In the genomic region with DNA sequence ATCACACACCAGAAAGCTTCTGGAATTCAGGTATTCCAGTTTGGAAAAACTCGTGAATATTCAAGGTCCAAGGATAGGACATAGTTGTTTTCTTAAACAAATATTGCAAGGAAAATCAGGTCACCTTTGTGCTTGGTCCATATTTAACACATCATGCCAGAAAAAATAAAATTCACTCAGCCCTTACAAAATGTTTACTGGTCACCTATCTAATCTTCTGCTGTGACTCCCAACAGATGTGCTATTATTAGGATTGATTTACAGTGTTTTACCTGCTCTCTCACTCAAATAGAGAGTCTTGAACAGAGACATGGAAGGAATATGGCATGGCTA, we compare ENCODE assay signal across 37 cellular contexts. TPM values are rescaled to one million over a fixed set of nuclear protein-coding genes. Genes with fewer than 3 reads are reported as not detected.
"Had no signal": no experiment of that assay in that cellular context is flagged by ENCODE, and none has a peak within 500 bp of the region (broad histone marks: within the 10 kb centered on the region; RNA-seq: fewer than 3 reads in every experiment).

No MANE protein-coding gene starts in this region.

- ATAC-seq: activated CD8-positive, alpha-beta T cell treated with anti-CD3 and anti-CD28 coated beads for 36 hours; activated naive CD4-positive, alpha-beta T cell treated with anti-CD3 and anti-CD28 coated beads, Interleukin-2, amount 50 U/mL, for 72 hours; activated T-cell treated with anti-CD3 and anti-CD28 coated beads, Interleukin-2, amount 50 U/mL, for 4 hours; activated T-cell treated with anti-CD3 and anti-CD28 coated beads, Interleukin-2, amount 50 U/mL, for 72 hours; activated T-helper 17 cell treated with anti-CD3 and anti-CD28 coated beads, Interleukin-2, amount 50 U/mL, for 72 hours; body of pancreas had no signal

- H3K27ac ChIP-seq: adrenal gland, body of pancreas, brain microvascular endothelial cell, breast epithelium, VCaP had no signal

- H3K27me3 ChIP-seq: adrenal gland, body of pancreas, brain microvascular endothelial cell, breast epithelium had no signal

- FAIRE-seq: astrocyte, TTC549 had no signal

- H3K4me3 ChIP-seq: adrenal gland, body of pancreas, breast epithelium had no signal

- DNase-seq: activated B cell treated with CpG ODN at 0.5 μM for 24 hours; activated CD4-positive, alpha-beta memory T cell treated with anti-CD3 and anti-CD28 coated beads for 36 hours; activated CD4-positive, alpha-beta T cell treated with anti-CD3 and anti-CD28 coated beads for 4 hours; activated CD4-positive, alpha-beta T cell treated with anti-CD3 and anti-CD28 coated beads, Interleukin-2, amount 10 ng/mL, durations not matched to agents 24 days and 14 days; activated CD4-positive, alpha-beta T cell treated with anti-CD3 and anti-CD28 coated beads, Interleukin-2, amount 50 U/mL, for 1 hour; activated CD4-positive, alpha-beta T cell treated with anti-CD3 and anti-CD28 coated beads, Interleukin-2, amount 50 U/mL, for 4 hours; activated CD4-positive, CD25-positive, alpha-beta regulatory T cell treated with anti-CD3 and anti-CD28 coated beads, Interleukin-2, amount 50 U/mL, for 72 hours; activated CD8-positive, alpha-beta memory T cell treated with anti-CD3 and anti-CD28 coated beads, Interleukin-2, amount 50 U/mL, for 4 hours; activated CD8-positive, alpha-beta T cell treated with anti-CD3 and anti-CD28 coated beads for 36 hours; activated effector memory CD4-positive, alpha-beta T cell treated with anti-CD3 and anti-CD28 coated beads, Interleukin-2, amount 50 U/mL, for 16 hours; activated gamma-delta T cell treated with Interleukin-2 at 50 U/mL for 16 hours; activated naive CD4-positive, alpha-beta T cell; activated naive CD4-positive, alpha-beta T cell treated with anti-CD3 and anti-CD28 coated beads for 36 hours; activated naive CD4-positive, alpha-beta T cell treated with anti-CD3 and anti-CD28 coated beads, Interleukin-2, amount 50 U/mL, for 16 hours; activated naive CD8-positive, alpha-beta T cell treated with anti-CD3 and anti-CD28 coated beads for 36 hours; activated T-cell treated with anti-CD3 and anti-CD28 coated beads for 4 hours; activated T-cell treated with anti-CD3 and anti-CD28 coated beads, Interleukin-2, amount 50 U/mL, for 1 hour; activated T-cell treated with anti-CD3 and anti-CD28 coated beads, Interleukin-2, amount 50 U/mL, for 4 hours; activated T-cell treated with anti-CD3 and anti-CD28 coated beads, Interleukin-2, amount 50 U/mL, for 72 hours; adrenal gland; amniotic stem cell; aorta; body of pancreas; brain microvascular endothelial cell; central memory CD4-positive, alpha-beta T cell; T-helper 1 cell; T-helper 2 cell; T-helper 9 cell had no signal

- H3K9me3 ChIP-seq: adrenal gland, body of pancreas, breast epithelium had no signal

- H3K36me3 ChIP-seq: adrenal gland, brain microvascular endothelial cell, breast epithelium had no signal

- H3K4me1 ChIP-seq: adrenal gland, body of pancreas, breast epithelium had no signal

RNA-seq across cellular contexts. Expression of gene CSN3, which starts 9.5 kb away (rescaled TPM):
- total RNA-seq: activated B cell treated with CpG ODN at 0.5 μM for 24 hours; activated CD4-positive, alpha-beta memory T cell treated with anti-CD3 and anti-CD28 coated beads for 36 hours; activated CD4-positive, alpha-beta T cell treated with anti-CD3 and anti-CD28 coated beads, Interleukin-2, amount 10 ng/mL, durations not matched to agents 24 days and 14 days; activated CD8-positive, alpha-beta memory T cell treated with anti-CD3 and anti-CD28 coated beads for 36 hours; activated CD8-positive, alpha-beta T cell treated with anti-CD3 and anti-CD28 coated beads for 36 hours; activated naive CD4-positive, alpha-beta T cell treated with anti-CD3 and anti-CD28 coated beads for 36 hours; activated naive CD4-positive, alpha-beta T cell treated with anti-CD3 and anti-CD28 coated beads, Interleukin-2, amount 50 U/mL, for 72 hours; activated naive CD8-positive, alpha-beta T cell treated with anti-CD3 and anti-CD28 coated beads for 36 hours; activated T-cell treated with anti-CD3 and anti-CD28 coated beads, Interleukin-2, amount 50 U/mL, for 4 hours; activated T-cell treated with anti-CD3 and anti-CD28 coated beads, Interleukin-2, amount 50 U/mL, for 72 hours; activated T-helper 1 cell treated with anti-CD3 and anti-CD28 coated beads, Interleukin-12 subunit alpha, Interleukin-12 subunit beta, Interleukin-2, Interleukin-4 antibody, amounts not matched to agents 30 ng/mL and 10 ng/mL and 1 ng/mL, durations not matched to agents 14 hours and 24 hours and 36 hours; activated T-helper 17 cell treated with anti-CD3 and anti-CD28 coated beads, Interleukin-2, amount 50 U/mL, for 72 hours; adrenal gland; aorta; astrocyte; body of pancreas; cardiac septum had no signal
- polyA plus RNA-seq: adrenal gland, aorta had no signal

RNA-seq across cellular contexts. Expression of gene FDCSP, which starts 26.0 kb away (rescaled TPM):
- total RNA-seq: activated B cell treated with CpG ODN at 0.5 μM for 24 hours; activated CD4-positive, alpha-beta memory T cell treated with anti-CD3 and anti-CD28 coated beads for 36 hours; activated CD4-positive, alpha-beta T cell treated with anti-CD3 and anti-CD28 coated beads, Interleukin-2, amount 10 ng/mL, durations not matched to agents 24 days and 14 days; activated CD8-positive, alpha-beta memory T cell treated with anti-CD3 and anti-CD28 coated beads for 36 hours; activated CD8-positive, alpha-beta T cell treated with anti-CD3 and anti-CD28 coated beads for 36 hours; activated naive CD4-positive, alpha-beta T cell treated with anti-CD3 and anti-CD28 coated beads for 36 hours; activated naive CD4-positive, alpha-beta T cell treated with anti-CD3 and anti-CD28 coated beads, Interleukin-2, amount 50 U/mL, for 72 hours; activated naive CD8-positive, alpha-beta T cell treated with anti-CD3 and anti-CD28 coated beads for 36 hours; activated T-cell treated with anti-CD3 and anti-CD28 coated beads, Interleukin-2, amount 50 U/mL, for 4 hours; activated T-cell treated with anti-CD3 and anti-CD28 coated beads, Interleukin-2, amount 50 U/mL, for 72 hours; activated T-helper 1 cell treated with anti-CD3 and anti-CD28 coated beads, Interleukin-12 subunit alpha, Interleukin-12 subunit beta, Interleukin-2, Interleukin-4 antibody, amounts not matched to agents 30 ng/mL and 10 ng/mL and 1 ng/mL, durations not matched to agents 14 hours and 24 hours and 36 hours; activated T-helper 17 cell treated with anti-CD3 and anti-CD28 coated beads, Interleukin-2, amount 50 U/mL, for 72 hours; adrenal gland; aorta; astrocyte; body of pancreas; cardiac septum had no signal
- polyA plus RNA-seq: aorta had no signal

RNA-seq across cellular contexts. Expression of gene ODAM, which starts 56.4 kb away (rescaled TPM):
- total RNA-seq: activated B cell treated with CpG ODN at 0.5 μM for 24 hours; activated CD4-positive, alpha-beta memory T cell treated with anti-CD3 and anti-CD28 coated beads for 36 hours; activated CD4-positive, alpha-beta T cell treated with anti-CD3 and anti-CD28 coated beads, Interleukin-2, amount 10 ng/mL, durations not matched to agents 24 days and 14 days; activated CD8-positive, alpha-beta memory T cell treated with anti-CD3 and anti-CD28 coated beads for 36 hours; activated CD8-positive, alpha-beta T cell treated with anti-CD3 and anti-CD28 coated beads for 36 hours; activated naive CD4-positive, alpha-beta T cell treated with anti-CD3 and anti-CD28 coated beads for 36 hours; activated naive CD4-positive, alpha-beta T cell treated with anti-CD3 and anti-CD28 coated beads, Interleukin-2, amount 50 U/mL, for 72 hours; activated naive CD8-positive, alpha-beta T cell treated with anti-CD3 and anti-CD28 coated beads for 36 hours; activated T-cell treated with anti-CD3 and anti-CD28 coated beads, Interleukin-2, amount 50 U/mL, for 4 hours; activated T-cell treated with anti-CD3 and anti-CD28 coated beads, Interleukin-2, amount 50 U/mL, for 72 hours; activated T-helper 1 cell treated with anti-CD3 and anti-CD28 coated beads, Interleukin-12 subunit alpha, Interleukin-12 subunit beta, Interleukin-2, Interleukin-4 antibody, amounts not matched to agents 30 ng/mL and 10 ng/mL and 1 ng/mL, durations not matched to agents 14 hours and 24 hours and 36 hours; activated T-helper 17 cell treated with anti-CD3 and anti-CD28 coated beads, Interleukin-2, amount 50 U/mL, for 72 hours; aorta; astrocyte; cardiac septum had no signal
- polyA plus RNA-seq: aorta had no signal
